In the genomic region with DNA sequence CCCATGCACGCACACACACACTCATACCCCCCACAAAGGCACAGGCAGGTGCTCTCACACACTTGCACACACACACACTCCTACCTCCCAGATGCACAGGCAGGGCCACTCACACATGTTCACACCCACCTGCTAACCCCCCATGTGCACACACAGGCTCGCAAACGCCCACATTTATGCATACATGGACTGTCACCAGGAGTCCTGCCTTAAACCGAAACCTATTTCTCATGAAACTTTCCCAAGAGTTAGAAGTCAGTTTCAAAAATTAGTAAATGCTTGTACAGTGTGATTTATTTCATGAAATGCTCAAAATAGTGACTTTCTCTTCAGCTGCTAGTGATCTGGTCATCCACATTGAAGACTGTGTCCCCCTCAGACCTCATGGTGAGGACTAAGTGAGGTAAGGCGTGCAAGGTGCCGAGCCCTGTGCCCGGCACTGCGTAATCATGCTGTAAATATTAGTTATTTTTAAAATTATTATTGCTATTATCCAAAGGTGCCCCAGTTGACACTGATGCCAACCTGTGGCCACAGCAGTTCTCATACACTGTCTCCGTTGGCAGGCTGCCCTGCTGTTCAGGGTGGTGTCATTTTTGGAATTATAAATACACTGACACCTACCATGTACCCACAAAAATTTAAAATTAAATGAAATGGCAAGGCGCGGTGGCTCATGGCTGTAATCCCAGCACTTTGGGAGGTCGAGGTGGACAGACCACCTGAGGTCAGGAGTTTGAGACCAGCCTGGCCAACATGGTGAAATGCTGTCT, we compare ENCODE assay signal across 1 cellular context.
TF ChIP-seq lines count a peak whose summit lies in the region.

No MANE protein-coding gene starts in this region.

TF ChIP-seq in SK-N-SH, 30 proteins besides CTCF, POLR2A, EP300 and RAD21 (continued from another document):
- no peak for TF ChIP-seq FOXJ3 (CRISPR knock-in tag; IDR thresholded peaks at IDR 0.05)
- no peak for TF ChIP-seq NFIC (IDR thresholded peaks at IDR 0.05; ENCODE audit: borderline replicate concordance)
- TF ChIP-seq, protein P1, sequence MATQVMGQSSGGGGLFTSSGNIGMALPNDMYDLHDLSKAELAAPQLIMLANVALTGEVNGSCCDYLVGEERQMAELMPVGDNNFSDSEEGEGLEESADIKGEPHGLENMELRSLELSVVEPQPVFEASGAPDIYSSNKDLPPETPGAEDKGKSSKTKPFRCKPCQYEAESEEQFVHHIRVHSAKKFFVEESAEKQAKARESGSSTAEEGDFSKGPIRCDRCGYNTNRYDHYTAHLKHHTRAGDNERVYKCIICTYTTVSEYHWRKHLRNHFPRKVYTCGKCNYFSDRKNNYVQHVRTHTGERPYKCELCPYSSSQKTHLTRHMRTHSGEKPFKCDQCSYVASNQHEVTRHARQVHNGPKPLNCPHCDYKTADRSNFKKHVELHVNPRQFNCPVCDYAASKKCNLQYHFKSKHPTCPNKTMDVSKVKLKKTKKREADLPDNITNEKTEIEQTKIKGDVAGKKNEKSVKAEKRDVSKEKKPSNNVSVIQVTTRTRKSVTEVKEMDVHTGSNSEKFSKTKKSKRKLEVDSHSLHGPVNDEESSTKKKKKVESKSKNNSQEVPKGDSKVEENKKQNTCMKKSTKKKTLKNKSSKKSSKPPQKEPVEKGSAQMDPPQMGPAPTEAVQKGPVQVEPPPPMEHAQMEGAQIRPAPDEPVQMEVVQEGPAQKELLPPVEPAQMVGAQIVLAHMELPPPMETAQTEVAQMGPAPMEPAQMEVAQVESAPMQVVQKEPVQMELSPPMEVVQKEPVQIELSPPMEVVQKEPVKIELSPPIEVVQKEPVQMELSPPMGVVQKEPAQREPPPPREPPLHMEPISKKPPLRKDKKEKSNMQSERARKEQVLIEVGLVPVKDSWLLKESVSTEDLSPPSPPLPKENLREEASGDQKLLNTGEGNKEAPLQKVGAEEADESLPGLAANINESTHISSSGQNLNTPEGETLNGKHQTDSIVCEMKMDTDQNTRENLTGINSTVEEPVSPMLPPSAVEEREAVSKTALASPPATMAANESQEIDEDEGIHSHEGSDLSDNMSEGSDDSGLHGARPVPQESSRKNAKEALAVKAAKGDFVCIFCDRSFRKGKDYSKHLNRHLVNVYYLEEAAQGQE (IDR thresholded peaks at IDR 0.05; ENCODE audit: low read depth, low read length): no peak
- no peak for TF ChIP-seq TCF12 (IDR thresholded peaks at IDR 0.05)
- TF ChIP-seq, protein P2, sequence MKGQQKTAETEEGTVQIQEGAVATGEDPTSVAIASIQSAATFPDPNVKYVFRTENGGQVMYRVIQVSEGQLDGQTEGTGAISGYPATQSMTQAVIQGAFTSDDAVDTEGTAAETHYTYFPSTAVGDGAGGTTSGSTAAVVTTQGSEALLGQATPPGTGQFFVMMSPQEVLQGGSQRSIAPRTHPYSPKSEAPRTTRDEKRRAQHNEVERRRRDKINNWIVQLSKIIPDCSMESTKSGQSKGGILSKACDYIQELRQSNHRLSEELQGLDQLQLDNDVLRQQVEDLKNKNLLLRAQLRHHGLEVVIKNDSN (IDR thresholded peaks at IDR 0.05; ENCODE audit: borderline replicate concordance, low read depth): no peak
- no peak for TF ChIP-seq MXI1 (IDR thresholded peaks at IDR 0.05; ENCODE audit: low read depth, low read length)
- TF ChIP-seq, protein P3, sequence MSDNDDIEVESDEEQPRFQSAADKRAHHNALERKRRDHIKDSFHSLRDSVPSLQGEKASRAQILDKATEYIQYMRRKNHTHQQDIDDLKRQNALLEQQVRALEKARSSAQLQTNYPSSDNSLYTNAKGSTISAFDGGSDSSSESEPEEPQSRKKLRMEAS (IDR thresholded peaks at IDR 0.05; ENCODE audit: low read depth): no peak
- no peak for TF ChIP-seq RCOR1 (IDR thresholded peaks at IDR 0.05; ENCODE audit: low read length)
- TF ChIP-seq, protein P4, sequence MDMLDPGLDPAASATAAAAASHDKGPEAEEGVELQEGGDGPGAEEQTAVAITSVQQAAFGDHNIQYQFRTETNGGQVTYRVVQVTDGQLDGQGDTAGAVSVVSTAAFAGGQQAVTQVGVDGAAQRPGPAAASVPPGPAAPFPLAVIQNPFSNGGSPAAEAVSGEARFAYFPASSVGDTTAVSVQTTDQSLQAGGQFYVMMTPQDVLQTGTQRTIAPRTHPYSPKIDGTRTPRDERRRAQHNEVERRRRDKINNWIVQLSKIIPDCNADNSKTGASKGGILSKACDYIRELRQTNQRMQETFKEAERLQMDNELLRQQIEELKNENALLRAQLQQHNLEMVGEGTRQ (IDR thresholded peaks at IDR 0.05; ENCODE audit: borderline replicate concordance, low read depth, low read length): no peak
- TF ChIP-seq TEAD4 (IDR thresholded peaks at IDR 0.05; ENCODE audit: borderline replicate concordance, insufficient read depth): no peak
- TF ChIP-seq JUND (IDR thresholded peaks at IDR 0.05): no peak
- no peak for TF ChIP-seq ELF1 (IDR thresholded peaks at IDR 0.05)
- TF ChIP-seq GATA2 (CRISPR knock-in tag; IDR thresholded peaks at IDR 0.05): no peak
TF ChIP-seq in SK-N-SH: peak in this region for 0.
